ENCODE assay signal across 19 cellular contexts in the genomic region with DNA sequence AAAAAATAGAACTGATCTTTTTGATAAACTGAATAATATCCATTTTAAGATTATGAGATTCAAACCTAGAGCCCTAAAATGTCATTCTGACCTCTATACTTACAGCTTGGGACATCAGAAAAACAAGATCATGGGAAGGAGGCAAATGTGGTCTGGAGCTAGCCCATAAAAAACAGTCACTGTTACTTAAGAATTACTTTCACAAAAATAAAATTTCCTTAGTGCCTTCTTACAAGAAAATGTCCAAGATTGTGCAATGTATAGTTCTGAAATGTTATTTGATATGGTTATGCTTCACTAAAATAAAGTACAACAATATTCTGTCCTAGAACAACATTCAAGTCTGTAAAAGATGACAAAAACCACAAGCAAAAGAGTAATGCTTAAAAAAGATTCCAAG.
DNase-seq lines count a peak whose midpoint lies in the region; ATAC-seq and TF ChIP-seq lines count a peak whose summit lies in the region.
"Had no signal": no experiment of that assay in that cellular context is flagged by ENCODE, and none has a peak within 500 bp of the region (broad histone marks: within the 10 kb centered on the region; RNA-seq: fewer than 3 reads in every experiment).

No MANE protein-coding gene starts in this region.

- H3K36me3 Mint-ChIP-seq in natural killer cell treated with Interleukin-12 subunit alpha and Interleukin-12 subunit beta and Interleukin-15 and Interleukin-18, amount 100 ng/mL, for 72 hours = no peaks in the 10 kb centered on the region
- no peaks in the 10 kb centered on the region for H3K36me3 Mint-ChIP-seq in natural killer cell

- H3K79me2 ChIP-seq in smooth muscle cell (ENCODE audit: low read depth) = no peaks in the 10 kb centered on the region

- H2AFZ ChIP-seq in smooth muscle cell (ENCODE audit: low read depth) = no peak overlapping the region

- no peaks in the 10 kb centered on the region for H3K27me3 Mint-ChIP-seq in natural killer cell treated with Interleukin-12 subunit alpha and Interleukin-12 subunit beta and Interleukin-15 and Interleukin-18, amount 100 ng/mL, for 72 hours
- no peaks in the 10 kb centered on the region for H3K27me3 Mint-ChIP-seq in natural killer cell (ENCODE audit: low read depth in 2 of 2)
- H3K27me3 Mint-ChIP-seq: activated CD4-positive, alpha-beta T cell treated with anti-CD3 and anti-CD28 coated beads for 36 hours; type B pancreatic cell had no signal

- TF ChIP-seq CTCF in natural killer cell (IDR thresholded peaks at IDR 0.05) (no peak), brain microvascular endothelial cell (IDR thresholded peaks at IDR 0.05; ENCODE audit: low read depth, low read length, missing control alignments) (no peak), smooth muscle cell (IDR thresholded peaks at IDR 0.05; ENCODE audit: borderline replicate concordance, insufficient read depth, poor library complexity, severe bottlenecking) (no peak)

- in situ Hi-C loops in brain microvascular endothelial cell (cut with HindIII; ENCODE audit: low pct_ligation_motif_present, low sequenced_read_pairs) = loop anchor here (25.0 kb wide), 1 partner anchor 526 kb away; no protein-coding TSS in a partner anchor

- no peaks in the 10 kb centered on the region for H3K36me3 ChIP-seq in brain microvascular endothelial cell (replicated peaks)
- no peaks in the 10 kb centered on the region for H3K36me3 ChIP-seq in smooth muscle cell (ENCODE audit: low read depth)

- DNase-seq in natural killer cell treated with Interleukin-12 subunit alpha and Interleukin-12 subunit beta and Interleukin-15 and Interleukin-18, amount 100 ng/mL, for 72 hours (ENCODE audit: low spot score) = no peak
- DNase-seq in natural killer cell (no peak), brain microvascular endothelial cell (peak; percentile 28), glomerular visceral epithelial cell (ENCODE audit: extremely low spot score) (peak; percentile 8), NCI-H146 treated with DMSO at 0.1 percent for 48 hours (lab: John Stamatoyannopoulos, UW; ENCODE audit: unreplicated experiment) (no peak), smooth muscle cell (lab: John Stamatoyannopoulos, UW; ENCODE audit: unreplicated experiment) (no peak), SHP77 treated with DMSO at 0.1 percent for 48 hours (lab: John Stamatoyannopoulos, UW) (no peak)
- no peak for DNase-seq in stimulated activated CD4-positive, alpha-beta T cell treated with anti-CD3 and anti-CD28 coated beads, Interleukin-12 subunit alpha, Interleukin-12 subunit beta, amount 100 ng/mL, for 4 hours
- DNase-seq: activated CD4-positive, alpha-beta T cell treated with anti-CD3 and anti-CD28 coated beads for 36 hours; activated CD8-positive, alpha-beta memory T cell treated with anti-CD3 and anti-CD28 coated beads, Interleukin-2, amount 50 U/mL, for 4 hours; activated naive CD4-positive, alpha-beta T cell; effector CD8-positive, alpha-beta T cell; mesendoderm; NCI-H1105 treated with DMSO at 0.1 percent for 48 hours; nucleus accumbens; SHP77; T-helper 9 cell had no signal

- intact Hi-C loops in natural killer cell (cut with micrococcal nuclease) = no loop called here

- H3K9ac ChIP-seq in smooth muscle cell (ENCODE audit: low read depth) = no peak overlapping the region

- H3K4me1 ChIP-seq in smooth muscle cell (ENCODE audit: low read depth) = no peaks in the 10 kb centered on the region

- H3K4me3 ChIP-seq in brain microvascular endothelial cell (ENCODE audit: low read depth, low read length) (no peak overlapping the region), smooth muscle cell (no peak overlapping the region)

- H3K4me3 Mint-ChIP-seq in natural killer cell treated with Interleukin-12 subunit alpha and Interleukin-12 subunit beta and Interleukin-15 and Interleukin-18, amount 100 ng/mL, for 72 hours = peak overlapping the region; percentile 19
- H3K4me3 Mint-ChIP-seq in natural killer cell = no peak overlapping the region
- H3K4me3 Mint-ChIP-seq: activated CD4-positive, alpha-beta T cell treated with anti-CD3 and anti-CD28 coated beads for 36 hours; stimulated activated effector memory CD8-positive, alpha-beta T cell treated with anti-CD3 and anti-CD28 coated beads, Interleukin-12 subunit alpha, Interleukin-12 subunit beta, amount 100 ng/mL, for 72 hours; type B pancreatic cell had no signal

- ATAC-seq in natural killer cell treated with Interleukin-12 subunit alpha and Interleukin-12 subunit beta and Interleukin-15 and Interleukin-18, amount 100 ng/mL, for 72 hours = peak in 1 of 2 donors; percentile 74
- ATAC-seq in natural killer cell = no peak
- ATAC-seq: activated CD4-positive, alpha-beta T cell treated with anti-CD3 and anti-CD28 coated beads for 36 hours; stimulated activated effector memory CD8-positive, alpha-beta T cell treated with anti-CD3 and anti-CD28 coated beads, Interleukin-12 subunit alpha, Interleukin-12 subunit beta, amount 100 ng/mL, for 72 hours had no signal

- no peaks in the 10 kb centered on the region for H4K20me1 ChIP-seq in smooth muscle cell (ENCODE audit: low read depth)

- no peak overlapping the region for H3K4me2 ChIP-seq in smooth muscle cell

- H3K9me3 ChIP-seq in smooth muscle cell (replicated peaks; ENCODE audit: low read depth) = no peaks in the 10 kb centered on the region

- H3K27me3 ChIP-seq in brain microvascular endothelial cell (replicated peaks) (no peaks in the 10 kb centered on the region), smooth muscle cell (ENCODE audit: low read depth) (no peaks in the 10 kb centered on the region)

- no peaks in the 10 kb centered on the region for H3F3A ChIP-seq in smooth muscle cell (ENCODE audit: low read depth)

- H3K27ac Mint-ChIP-seq in natural killer cell treated with Interleukin-12 subunit alpha and Interleukin-12 subunit beta and Interleukin-15 and Interleukin-18, amount 100 ng/mL, for 72 hours = peak overlapping the region in 1 of 2 donors; percentile 84
- H3K27ac Mint-ChIP-seq in natural killer cell = no peak overlapping the region
- H3K27ac Mint-ChIP-seq: activated CD4-positive, alpha-beta T cell treated with anti-CD3 and anti-CD28 coated beads for 36 hours; stimulated activated effector memory CD8-positive, alpha-beta T cell treated with anti-CD3 and anti-CD28 coated beads, Interleukin-12 subunit alpha, Interleukin-12 subunit beta, amount 100 ng/mL, for 72 hours; type B pancreatic cell had no signal

- H3K9me3 Mint-ChIP-seq in natural killer cell treated with Interleukin-12 subunit alpha and Interleukin-12 subunit beta and Interleukin-15 and Interleukin-18, amount 100 ng/mL, for 72 hours = peaks cover 3% of the 10 kb centered on the region
- no peaks in the 10 kb centered on the region for H3K9me3 Mint-ChIP-seq in natural killer cell
- H3K9me3 Mint-ChIP-seq: stimulated activated effector memory CD8-positive, alpha-beta T cell treated with anti-CD3 and anti-CD28 coated beads, Interleukin-12 subunit alpha, Interleukin-12 subunit beta, amount 100 ng/mL, for 72 hours; type B pancreatic cell had no signal

- H3K27ac ChIP-seq in brain microvascular endothelial cell = peak overlapping the region; percentile 29
- no peak overlapping the region for H3K27ac ChIP-seq in smooth muscle cell (ENCODE audit: low read depth)

- H3K4me1 Mint-ChIP-seq in natural killer cell treated with Interleukin-12 subunit alpha and Interleukin-12 subunit beta and Interleukin-15 and Interleukin-18, amount 100 ng/mL, for 72 hours (ENCODE audit: low read depth in 2 of 2) = peaks cover 19 to 33% of the 10 kb centered on the region in 2 donors
- H3K4me1 Mint-ChIP-seq in natural killer cell = peaks cover 0 to 9% of the 10 kb centered on the region in 2 donors
- H3K4me1 Mint-ChIP-seq: activated CD4-positive, alpha-beta T cell treated with anti-CD3 and anti-CD28 coated beads for 36 hours had no signal

Comparison
In these comparisons a context has a peak if more than half of its experiments do, and no peak if none do; other contexts are left out.
1. DNase-seq: peak in brain microvascular endothelial cell (single experiment) and glomerular visceral epithelial cell (single experiment); none in natural killer cell treated with Interleukin-12 subunit alpha and Interleukin-12 subunit beta and Interleukin-15 and Interleukin-18, amount 100 ng/mL, for 72 hours (single experiment), natural killer cell (single experiment), NCI-H146 treated with DMSO at 0.1 percent for 48 hours (single experiment), stimulated activated CD4-positive, alpha-beta T cell treated with anti-CD3 and anti-CD28 coated beads, Interleukin-12 subunit alpha, Interleukin-12 subunit beta, amount 100 ng/mL, for 4 hours (single experiment), smooth muscle cell (single experiment) and SHP77 treated with DMSO at 0.1 percent for 48 hours (single experiment).